ENCODE assay signal across 29 cellular contexts in genomic region chr15:41055706-41056105, GRCh38.
"Had no signal": no experiment of that assay in that cellular context is flagged by ENCODE, and none has a peak within 500 bp of the region (broad histone marks: within the 10 kb centered on the region; RNA-seq: fewer than 3 reads in every experiment).

No MANE protein-coding gene starts in this region.

- H3K36me3 ChIP-seq: uterus had no signal

- FAIRE-seq: urothelium cell line had no signal

- ATAC-seq: stimulated activated effector memory CD8-positive, alpha-beta T cell treated with anti-CD3 and anti-CD28 coated beads, Interleukin-12 subunit alpha, Interleukin-12 subunit beta, amount 100 ng/mL, for 72 hours; stimulated activated memory B cell treated with anti-CD40 and anti-IgM and Interleukin-4, amounts not matched to agents 10 μg/mL and 1 μg/mL and 100 μg/mL, for 72 hours; stimulated activated naive B cell treated with anti-CD40 and anti-IgM and Interleukin-4, amounts not matched to agents 10 μg/mL and 1 μg/mL and 100 μg/mL, for 72 hours; stimulated activated naive CD8-positive, alpha-beta T cell treated with anti-CD3 and anti-CD28 coated beads, Interleukin-15, amount 100 ng/mL, for 72 hours; stimulated activated naive CD8-positive, alpha-beta T cell treated with anti-CD3 and anti-CD28 coated beads, Interleukin-15, Interleukin-2, amounts not matched to agents 100 U/mL and 50 U/mL, for 24 hours; upper lobe of right lung had no signal

- H3K4me3 Mint-ChIP-seq: stimulated activated effector memory CD8-positive, alpha-beta T cell treated with anti-CD3 and anti-CD28 coated beads, Interleukin-12 subunit alpha, Interleukin-12 subunit beta, amount 100 ng/mL, for 72 hours; stimulated activated memory B cell treated with anti-CD40 and anti-IgM and Interleukin-4, amounts not matched to agents 10 μg/mL and 1 μg/mL and 100 μg/mL, for 72 hours; stimulated activated naive B cell treated with anti-CD40 and anti-IgM and Interleukin-4, amounts not matched to agents 10 μg/mL and 1 μg/mL and 100 μg/mL, for 72 hours; stimulated activated naive CD8-positive, alpha-beta T cell treated with anti-CD3 and anti-CD28 coated beads, Interleukin-15, amount 100 ng/mL, for 72 hours; stimulated activated naive CD8-positive, alpha-beta T cell treated with anti-CD3 and anti-CD28 coated beads, Interleukin-15, Interleukin-2, amounts not matched to agents 100 ng/mL and 50 ng/mL, for 24 hours; type B pancreatic cell had no signal

- H3K4me1 ChIP-seq: stomach, suprapubic skin, testis, thyroid gland, tibial artery, tibial nerve, transverse colon, upper lobe of left lung, upper lobe of right lung, uterus, vagina had no signal

- DNase-seq: stimulated activated CD4-positive, alpha-beta T cell treated with anti-CD3 and anti-CD28 coated beads, Interleukin-2, amount 100 ng/mL, for 48 hours; stimulated activated CD4-positive, alpha-beta T cell treated with anti-CD3 and anti-CD28 coated beads, Interleukin-4, amount 100 ng/mL, for 1 hour; stimulated activated CD4-positive, alpha-beta T cell treated with anti-CD3 and anti-CD28 coated beads, Interleukin-4, amount 100 ng/mL, for 24 hours; stimulated activated CD4-positive, alpha-beta T cell treated with anti-CD3 and anti-CD28 coated beads, Interleukin-4, amount 100 ng/mL, for 4 hours; stimulated activated CD8-positive, alpha-beta memory T cell treated with anti-CD3 and anti-CD28 coated beads, Interleukin-4, amount 100 ng/mL, for 48 hours; stimulated activated naive B cell treated with anti-CD40 and anti-IgM and Interleukin-4, amounts not matched to agents 10 μg/mL and 1 μg/mL and 100 μg/mL, for 72 hours; stimulated activated naive CD4-positive, alpha-beta T cell; stimulated activated naive CD4-positive, alpha-beta T cell treated with Interleukin-2 at 50 U/mL for 16 hours; stimulated activated naive CD8-positive, alpha-beta T cell treated with anti-CD3 and anti-CD28 coated beads, Interleukin-15, amount 100 ng/mL, for 72 hours; stimulated activated naive CD8-positive, alpha-beta T cell treated with anti-CD3 and anti-CD28 coated beads, Interleukin-15, Interleukin-2, amounts not matched to agents 100 U/mL and 50 U/mL, for 24 hours; stomach; substantia nigra; testis; thyroid gland; tibial artery; transverse colon; trophoblast cell; upper lobe of left lung; upper lobe of right lung; uterus had no signal

- H3K27me3 ChIP-seq: stomach, suprapubic skin, testis, thyroid gland, tibial artery, tibial nerve, transverse colon, upper lobe of left lung, upper lobe of right lung, uterus, vagina had no signal

- H3K9me3 Mint-ChIP-seq: stimulated activated effector memory CD8-positive, alpha-beta T cell treated with anti-CD3 and anti-CD28 coated beads, Interleukin-12 subunit alpha, Interleukin-12 subunit beta, amount 100 ng/mL, for 72 hours; stimulated activated naive B cell treated with anti-CD40 and anti-IgM and Interleukin-4, amounts not matched to agents 10 μg/mL and 1 μg/mL and 100 μg/mL, for 72 hours; stimulated activated naive CD8-positive, alpha-beta T cell treated with anti-CD3 and anti-CD28 coated beads, Interleukin-15, amount 100 ng/mL, for 72 hours; type B pancreatic cell had no signal

- H3K4me1 Mint-ChIP-seq: stimulated activated effector memory CD8-positive, alpha-beta T cell treated with anti-CD3 and anti-CD28 coated beads, Interleukin-12 subunit alpha, Interleukin-12 subunit beta, amount 100 ng/mL, for 72 hours; stimulated activated memory B cell treated with anti-CD40 and anti-IgM and Interleukin-4, amounts not matched to agents 10 μg/mL and 1 μg/mL and 100 μg/mL, for 72 hours; stimulated activated naive B cell treated with anti-CD40 and anti-IgM and Interleukin-4, amounts not matched to agents 10 μg/mL and 1 μg/mL and 100 μg/mL, for 72 hours; stimulated activated naive CD8-positive, alpha-beta T cell treated with anti-CD3 and anti-CD28 coated beads, Interleukin-15, amount 100 ng/mL, for 72 hours had no signal

- H3K27me3 Mint-ChIP-seq: stimulated activated memory B cell treated with anti-CD40 and anti-IgM and Interleukin-4, amounts not matched to agents 10 μg/mL and 1 μg/mL and 100 μg/mL, for 72 hours; stimulated activated naive B cell treated with anti-CD40 and anti-IgM and Interleukin-4, amounts not matched to agents 10 μg/mL and 1 μg/mL and 100 μg/mL, for 72 hours; stimulated activated naive CD8-positive, alpha-beta T cell treated with anti-CD3 and anti-CD28 coated beads, Interleukin-15, amount 100 ng/mL, for 72 hours; stimulated activated naive CD8-positive, alpha-beta T cell treated with anti-CD3 and anti-CD28 coated beads, Interleukin-15, Interleukin-2, amounts not matched to agents 100 ng/mL and 50 ng/mL, for 24 hours; type B pancreatic cell had no signal

- H3K9me3 ChIP-seq: stomach, suprapubic skin, testis, thoracic aorta, thyroid gland, tibial artery, transverse colon, upper lobe of left lung, upper lobe of right lung, uterus, vagina had no signal

- H3K27ac ChIP-seq: stomach, suprapubic skin, testis, thoracic aorta, thyroid gland, tibial artery, tibial nerve, transverse colon, upper lobe of left lung, upper lobe of right lung, uterus, vagina had no signal

- H3K27ac Mint-ChIP-seq: stimulated activated effector memory CD8-positive, alpha-beta T cell treated with anti-CD3 and anti-CD28 coated beads, Interleukin-12 subunit alpha, Interleukin-12 subunit beta, amount 100 ng/mL, for 72 hours; stimulated activated memory B cell treated with anti-CD40 and anti-IgM and Interleukin-4, amounts not matched to agents 10 μg/mL and 1 μg/mL and 100 μg/mL, for 72 hours; stimulated activated naive B cell treated with anti-CD40 and anti-IgM and Interleukin-4, amounts not matched to agents 10 μg/mL and 1 μg/mL and 100 μg/mL, for 72 hours; stimulated activated naive CD8-positive, alpha-beta T cell treated with anti-CD3 and anti-CD28 coated beads, Interleukin-15, amount 100 ng/mL, for 72 hours; stimulated activated naive CD8-positive, alpha-beta T cell treated with anti-CD3 and anti-CD28 coated beads, Interleukin-15, Interleukin-2, amounts not matched to agents 100 ng/mL and 50 ng/mL, for 24 hours; type B pancreatic cell had no signal

- H3K4me3 ChIP-seq: stomach, suprapubic skin, testis, thoracic aorta, thyroid gland, tibial artery, tibial nerve, transverse colon, upper lobe of left lung, upper lobe of right lung, uterus, vagina had no signal
